ENCODE assay signal across 29 cellular contexts in genomic region chr7:20012100-20012499, GRCh38.
"Had no signal": no experiment of that assay in that cellular context is flagged by ENCODE, and none has a peak within 500 bp of the region (broad histone marks: within the 10 kb centered on the region; RNA-seq: fewer than 3 reads in every experiment).

No MANE protein-coding gene starts in this region.

- H3K4me1 ChIP-seq: ascending aorta had no signal

- DNase-seq: activated CD4-positive, alpha-beta memory T cell treated with anti-CD3 and anti-CD28 coated beads, Interleukin-2, amount 10 ng/mL, durations not matched to agents 7 days and 5 days; activated CD4-positive, alpha-beta T cell treated with anti-CD3 and anti-CD28 coated beads for 1 hour; activated CD4-positive, alpha-beta T cell treated with anti-CD3 and anti-CD28 coated beads for 36 hours; activated CD4-positive, alpha-beta T cell treated with anti-CD3 and anti-CD28 coated beads for 48 hours; activated CD4-positive, alpha-beta T cell treated with anti-CD3 and anti-CD28 coated beads, Interleukin-2, amount 10 ng/mL, durations not matched to agents 7 days and 5 days; activated CD4-positive, alpha-beta T cell treated with anti-CD3 and anti-CD28 coated beads, Interleukin-2, amount 50 U/mL, for 48 hours; activated CD4-positive, CD25-positive, alpha-beta regulatory T cell; activated CD8-positive, alpha-beta memory T cell treated with anti-CD3 and anti-CD28 coated beads for 24 hours; activated CD8-positive, alpha-beta memory T cell treated with anti-CD3 and anti-CD28 coated beads, Interleukin-2, amount 10 ng/mL, durations not matched to agents 7 days and 5 days; activated CD8-positive, alpha-beta memory T cell treated with anti-CD3 and anti-CD28 coated beads, Interleukin-2, amount 50 U/mL, for 48 hours; activated CD8-positive, alpha-beta T cell treated with anti-CD3 and anti-CD28 coated beads, Interleukin-2, amount 10 ng/mL, durations not matched to agents 7 days and 5 days; activated effector memory CD4-positive, alpha-beta T cell treated with Interleukin-2 at 50 U/mL for 16 hours; activated gamma-delta T cell; activated naive CD4-positive, alpha-beta T cell treated with anti-CD3 and anti-CD28 coated beads, Interleukin-2, amount 10 ng/mL, durations not matched to agents 7 days and 5 days; activated naive CD4-positive, alpha-beta T cell treated with Interleukin-2 at 50 U/mL for 16 hours; activated naive CD8-positive, alpha-beta T cell treated with anti-CD3 and anti-CD28 coated beads, Interleukin-2, amount 10 ng/mL, durations not matched to agents 7 days and 5 days; activated naive CD8-positive, alpha-beta T cell treated with anti-CD3 and anti-CD28 coated beads, Interleukin-2, amount 50 U/mL, for 24 hours; activated T-cell treated with anti-CD3 and anti-CD28 coated beads, Interleukin-2, amount 50 U/mL, for 24 hours; activated T-cell treated with anti-CD3 and anti-CD28 coated beads, Interleukin-2, amount 50 U/mL, for 48 hours; amygdala; anterior cingulate cortex; caudate nucleus; T-helper 2 cell; T-helper 9 cell had no signal

- FAIRE-seq: bronchial epithelial cell, TTC549 had no signal

- ATAC-seq: activated CD4-positive, alpha-beta T cell treated with anti-CD3 and anti-CD28 coated beads for 36 hours; activated CD4-positive, CD25-positive, alpha-beta regulatory T cell treated with anti-CD3 and anti-CD28 coated beads, Interleukin-2, amount 50 U/mL, for 24 hours; activated CD8-positive, alpha-beta memory T cell treated with anti-CD3 and anti-CD28 coated beads, Interleukin-2, amount 10 ng/mL, durations not matched to agents 7 days and 5 days; activated CD8-positive, alpha-beta T cell treated with anti-CD3 and anti-CD28 coated beads, Interleukin-2, amount 10 ng/mL, durations not matched to agents 7 days and 5 days; activated naive CD8-positive, alpha-beta T cell treated with anti-CD3 and anti-CD28 coated beads, Interleukin-2, amount 50 U/mL, for 24 hours had no signal

- H3K27me3 ChIP-seq: ascending aorta, cardiac muscle cell had no signal

- H3K9me3 ChIP-seq: ascending aorta had no signal

- H3K36me3 ChIP-seq: ascending aorta, cardiac muscle cell had no signal

- H3K4me3 ChIP-seq: ascending aorta, cardiac muscle cell had no signal

- H3K27ac ChIP-seq: ascending aorta, cardiac muscle cell had no signal
